In the genomic region with DNA sequence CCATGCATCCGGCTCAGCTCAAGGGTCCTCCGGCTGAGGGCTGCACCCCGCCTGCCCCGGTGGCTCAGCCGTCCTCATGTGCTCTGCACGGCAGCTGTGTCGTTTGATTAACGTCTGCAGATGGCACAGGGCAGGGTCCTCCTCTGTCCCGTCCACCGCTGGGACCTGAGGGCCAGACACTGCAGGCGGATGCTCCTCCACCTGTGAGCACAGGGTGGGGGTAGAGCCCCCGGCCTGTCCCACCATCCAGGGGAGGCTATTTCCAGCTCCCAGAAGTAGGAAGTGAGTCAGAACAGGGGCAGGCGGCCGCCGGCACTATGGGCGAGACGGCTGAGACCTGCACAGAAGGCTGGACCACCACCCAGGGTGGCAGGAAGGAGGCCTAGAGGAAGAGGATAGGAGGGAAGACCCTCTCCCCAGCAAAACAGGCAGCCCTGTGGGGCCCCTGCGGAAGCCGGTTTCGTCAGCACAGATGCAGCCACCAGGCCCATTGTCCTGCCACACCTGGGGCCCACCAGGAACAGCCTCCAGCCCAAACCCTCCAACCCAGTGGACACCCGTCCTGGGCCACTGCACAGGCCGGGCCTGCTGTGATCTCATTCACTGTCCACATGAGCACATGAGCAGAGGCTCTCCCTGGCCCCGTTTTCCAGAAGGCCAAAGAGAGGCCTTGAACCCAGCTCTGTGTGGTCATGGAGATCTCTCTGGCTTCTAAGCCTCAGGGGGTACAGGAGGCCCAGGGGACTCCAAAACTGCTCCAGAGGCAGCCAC, we compare ENCODE assay signal across 16 cellular contexts. TPM values are rescaled to one million over a fixed set of nuclear protein-coding genes. Genes with fewer than 3 reads are reported as not detected.
DNase-seq lines count a peak whose midpoint lies in the region; ATAC-seq, FAIRE-seq and TF ChIP-seq lines count a peak whose summit lies in the region.
"Had no signal": no experiment of that assay in that cellular context is flagged by ENCODE, and none has a peak within 500 bp of the region (broad histone marks: within the 10 kb centered on the region; RNA-seq: fewer than 3 reads in every experiment).

No MANE protein-coding gene starts in this region.

- H3K27me3 ChIP-seq in DOHH2 (ENCODE audit: control insufficient read depth, low read length) (no peaks in the 10 kb centered on the region), astrocyte (ENCODE audit: insufficient read depth, low read length) (no peaks in the 10 kb centered on the region)
- H3K27me3 ChIP-seq: ovary had no signal

- H4K20me1 ChIP-seq in DOHH2 (ENCODE audit: control insufficient read depth, insufficient read depth, low read depth, low read length) (no peaks in the 10 kb centered on the region), astrocyte (ENCODE audit: insufficient read depth, low read length) (no peaks in the 10 kb centered on the region)

- no peak overlapping the region for H3K4me3 Mint-ChIP-seq in astrocyte (ENCODE audit: unreplicated experiment)
- H3K4me3 Mint-ChIP-seq: activated CD4-positive, alpha-beta T cell treated with anti-CD3 and anti-CD28 coated beads, Interleukin-2, amount 10 ng/mL, durations not matched to agents 7 days and 5 days; T-cell had no signal

- H3K27me3 Mint-ChIP-seq in astrocyte (ENCODE audit: low read depth, unreplicated experiment): no peaks in the 10 kb centered on the region
- H3K27me3 Mint-ChIP-seq: activated CD4-positive, alpha-beta T cell treated with anti-CD3 and anti-CD28 coated beads, Interleukin-2, amount 10 ng/mL, durations not matched to agents 7 days and 5 days had no signal

- no peak overlapping the region for H3K27ac Mint-ChIP-seq in astrocyte (ENCODE audit: unreplicated experiment)
- H3K27ac Mint-ChIP-seq: T-cell had no signal

- H3K36me3 ChIP-seq in DOHH2 (ENCODE audit: control insufficient read depth, low read length) (no peaks in the 10 kb centered on the region), astrocyte (ENCODE audit: insufficient read depth, low read length) (no peaks in the 10 kb centered on the region), kidney (ENCODE audit: control insufficient read depth in 1 of 2, insufficient read depth in 2 of 2, low read length in 2 of 2) (no peaks in the 10 kb centered on the region)
- H3K36me3 ChIP-seq: ovary had no signal

- no peaks in the 10 kb centered on the region for H3F3A ChIP-seq in DOHH2 (ENCODE audit: control insufficient read depth, insufficient read depth)

- no peak for FAIRE-seq in astrocyte (lab: Jason Lieb, UNC)
- FAIRE-seq in kidney (lab: Jason Lieb, UNC): no peak
- FAIRE-seq: G401.6 had no signal

- H3K4me3 ChIP-seq in DOHH2 (ENCODE audit: low read length) (0 out of 2 replicates have a peak overlapping the region, but pooled peaks have one; percentile 11), astrocyte (ENCODE audit: insufficient read depth, low read depth, low read length) (no peak overlapping the region), kidney (ENCODE audit: low read length in 2 of 2) (no peak overlapping the region)
- H3K4me3 ChIP-seq: ovary had no signal

- H3K4me1 ChIP-seq in DOHH2 (ENCODE audit: control insufficient read depth, low read length) (peaks cover 11% of the 10 kb centered on the region), astrocyte (ENCODE audit: insufficient read depth, low read length) (peaks cover 27% of the 10 kb centered on the region), kidney (ENCODE audit: control insufficient read depth in 1 of 2, insufficient read depth in 1 of 2, low read depth in 1 of 2, low read length in 2 of 2) (peaks cover 0 to 54% of the 10 kb centered on the region in 2 donors)

- H3K4me2 ChIP-seq in DOHH2 (ENCODE audit: low read length) (peak overlapping the region; percentile 16), astrocyte (ENCODE audit: low read length) (peak overlapping the region; percentile 21)

- H3K36me3 Mint-ChIP-seq in astrocyte (ENCODE audit: low read depth, unreplicated experiment): no peaks in the 10 kb centered on the region
- H3K36me3 Mint-ChIP-seq: T-cell had no signal

- H3K9me3 ChIP-seq in DOHH2 (ENCODE audit: control insufficient read depth, insufficient read depth, low read length) (no peaks in the 10 kb centered on the region), astrocyte (ENCODE audit: insufficient read depth, low read depth, low read length) (no peaks in the 10 kb centered on the region), kidney (ENCODE audit: control insufficient read depth in 1 of 2, low read length in 2 of 2) (no peaks in the 10 kb centered on the region)
- H3K9me3 ChIP-seq: ovary had no signal

- ATAC-seq in sciatic nerve (no peak), HG02852 (IDR thresholded peaks at IDR 0.05; ENCODE audit: unreplicated experiment) (no peak)
- ATAC-seq: T-cell had no signal

- no peaks in the 10 kb centered on the region for H3K79me2 ChIP-seq in DOHH2 (ENCODE audit: control insufficient read depth, low read length)
- no peaks in the 10 kb centered on the region for H3K79me2 ChIP-seq in astrocyte (ENCODE audit: insufficient read depth, low read length)

- no peaks in the 10 kb centered on the region for H3K9me2 ChIP-seq in DOHH2 (replicated peaks; ENCODE audit: control insufficient read depth, low read length)

- TF ChIP-seq CTCF in DOHH2 (IDR thresholded peaks at IDR 0.05; ENCODE audit: low read depth, low read length, poor library complexity, severe bottlenecking) (no peak), astrocyte (IDR thresholded peaks at IDR 0.05; ENCODE audit: insufficient read depth, low read depth, low read length) (no peak), kidney (IDR thresholded peaks at IDR 0.05; ENCODE audit: borderline replicate concordance, extremely low read depth, insufficient read depth) (no peak)

- no peak overlapping the region for H3K9ac ChIP-seq in astrocyte (ENCODE audit: low read length)
- H3K9ac ChIP-seq in kidney (ENCODE audit: low read length in 2 of 2): no peak overlapping the region

- peak overlapping the region; percentile 0 for H2AFZ ChIP-seq in astrocyte (ENCODE audit: low read depth, low read length)

- H3K4me1 Mint-ChIP-seq in astrocyte (ENCODE audit: low read depth, unreplicated experiment): peaks cover 24% of the 10 kb centered on the region
- H3K4me1 Mint-ChIP-seq: activated CD4-positive, alpha-beta T cell treated with anti-CD3 and anti-CD28 coated beads, Interleukin-2, amount 10 ng/mL, durations not matched to agents 7 days and 5 days had no signal

- in situ Hi-C loops in G401 (cut with HindIII; ENCODE audit: low sequenced_read_pairs): no loop called here

- intact Hi-C loops in kidney (cut with DNase I) (no loop called here), sciatic nerve (cut with DNase I) (no loop called here)

- H3K9me3 Mint-ChIP-seq in astrocyte (ENCODE audit: unreplicated experiment): no peaks in the 10 kb centered on the region
- H3K9me3 Mint-ChIP-seq: activated CD4-positive, alpha-beta T cell treated with anti-CD3 and anti-CD28 coated beads, Interleukin-2, amount 10 ng/mL, durations not matched to agents 7 days and 5 days; T-cell had no signal

- H3K27ac ChIP-seq in DOHH2 (ENCODE audit: low read depth, low read length): no peak overlapping the region
- no peak overlapping the region for H3K27ac ChIP-seq in astrocyte (ENCODE audit: low read depth, low read length)
- H3K27ac ChIP-seq in kidney (ENCODE audit: low read depth in 2 of 2, low read length in 2 of 2): peak overlapping the region; percentile 51 to 67
- H3K27ac ChIP-seq: ovary had no signal

- no peak for DNase-seq in astrocyte (ENCODE audit: low read depth)
- DNase-seq in kidney: peak; percentile 75
- DNase-seq in sciatic nerve (ENCODE audit: low spot score): peak; percentile 58
- DNase-seq in hippocampal formation (lab: John Stamatoyannopoulos, UW): no peak
- DNase-seq in AG08395 (ENCODE audit: low spot score): no peak
- DNase-seq in G401 (ENCODE audit: low spot score): no peak
- DNase-seq: activated CD4-positive, alpha-beta T cell treated with anti-CD3 and anti-CD28 coated beads, Interleukin-2, amount 10 ng/mL, durations not matched to agents 7 days and 5 days; anterior cingulate cortex; C1 segment of cervical spinal cord; effector CD8-positive, alpha-beta T cell; stimulated activated CD4-positive, alpha-beta T cell treated with anti-CD3 and anti-CD28 coated beads, Interleukin-2, amount 100 ng/mL, for 24 hours; T-cell had no signal

RNA-seq across cellular contexts. Expression of a gene that starts 12.6 kb away (rescaled TPM):
- total RNA-seq in astrocyte (184 and 188 TPM in 2 replicates), kidney (152 TPM), sciatic nerve (319 TPM)
- 67.0 TPM for polyA plus RNA-seq in kidney (ENCODE audit: insufficient read depth, low read depth, low replicate concordance)
- total RNA-seq in G401 (2014; rRNA removed; shearing (Covaris generic)): 21.2 and 54.7 TPM in 2 replicates

Comparison
In these comparisons a context has a peak if more than half of its experiments do, and no peak if none do; other contexts are left out.
1. H3K27ac ChIP-seq: peak in kidney (2 of 2); none in DOHH2 (single experiment) and astrocyte (single experiment).
2. DNase-seq: peak in kidney (single experiment) and sciatic nerve (single experiment); none in astrocyte (single experiment), hippocampal formation (0 of 2), AG08395 (single experiment) and G401 (single experiment).